In the genomic region with DNA sequence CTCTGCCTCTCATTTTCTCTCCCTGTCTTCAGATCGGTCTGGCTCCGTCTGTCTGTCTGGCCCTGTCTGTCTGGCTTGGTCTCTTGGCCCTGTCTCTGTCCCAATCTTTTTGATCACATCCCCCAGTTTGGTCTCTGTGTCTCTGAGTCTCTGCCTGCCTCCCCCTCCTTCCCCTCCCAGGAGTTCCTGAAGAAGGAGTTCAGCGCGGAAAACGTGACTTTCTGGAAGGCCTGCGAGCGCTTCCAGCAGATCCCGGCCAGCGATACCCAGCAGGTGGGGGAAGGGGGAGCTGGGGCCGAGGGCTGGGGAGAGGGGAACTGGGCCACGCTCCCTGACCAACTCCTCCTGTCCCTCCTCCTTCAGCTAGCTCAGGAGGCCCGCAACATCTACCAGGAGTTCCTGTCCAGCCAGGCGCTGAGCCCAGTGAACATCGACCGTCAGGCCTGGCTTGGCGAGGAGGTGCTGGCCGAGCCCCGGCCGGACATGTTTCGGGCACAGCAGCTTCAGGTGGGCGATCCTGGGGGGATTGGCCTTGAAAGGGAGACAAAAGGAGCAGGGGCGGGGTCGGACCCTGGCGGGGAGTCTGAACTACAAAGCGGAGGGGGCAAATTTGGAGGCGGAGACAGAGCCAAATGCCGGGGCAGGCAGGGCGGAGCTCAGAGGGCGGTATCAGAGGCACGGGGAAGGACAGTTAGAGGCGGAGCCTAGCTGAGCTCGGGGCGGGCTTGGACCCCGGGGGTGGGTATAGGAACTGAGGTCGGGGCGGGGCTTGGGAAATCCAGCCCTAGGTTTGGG, we compare ENCODE assay signal across 8 cellular contexts.
DNase-seq lines count a peak whose midpoint lies in the region; ATAC-seq and TF ChIP-seq lines count a peak whose summit lies in the region.

No MANE protein-coding gene starts in this region.

- H3K27me3 Mint-ChIP-seq in stimulated activated naive CD8-positive, alpha-beta T cell treated with anti-CD3 and anti-CD28 coated beads, Interleukin-15, amount 100 ng/mL, for 72 hours: no peaks in the 10 kb centered on the region

- no peaks in the 10 kb centered on the region for H3K36me3 ChIP-seq in neuron (ENCODE audit: insufficient read depth, low read length)

- no peak for TF ChIP-seq CTCF in RWPE1 (conservative IDR thresholded peaks at IDR 0.05; ENCODE audit: low read depth)
- no peak for TF ChIP-seq CTCF in foreskin fibroblast (IDR thresholded peaks at IDR 0.05; ENCODE audit: low read depth, low read length)

- POLR2A ChIA-PET in RWPE1 (lab: Yijun Ruan, JAX; ENCODE audit: low non-redundant PET): no interaction called here

- H3K27me3 ChIP-seq in neuron (ENCODE audit: insufficient read depth, low read length): no peaks in the 10 kb centered on the region

- H3K4me1 ChIP-seq in neuron (ENCODE audit: insufficient read depth, low read length): peaks cover 20% of the 10 kb centered on the region

- H3K4me1 Mint-ChIP-seq in stimulated activated naive CD8-positive, alpha-beta T cell treated with anti-CD3 and anti-CD28 coated beads, Interleukin-15, amount 100 ng/mL, for 72 hours: peaks cover 86% of the 10 kb centered on the region

- no peaks in the 10 kb centered on the region for H3K9me3 ChIP-seq in neuron (ENCODE audit: low read length)

- no peaks in the 10 kb centered on the region for H3K9me3 Mint-ChIP-seq in stimulated activated naive CD8-positive, alpha-beta T cell treated with anti-CD3 and anti-CD28 coated beads, Interleukin-15, amount 100 ng/mL, for 72 hours

- H3K27ac Mint-ChIP-seq in stimulated activated naive CD8-positive, alpha-beta T cell treated with anti-CD3 and anti-CD28 coated beads, Interleukin-15, amount 100 ng/mL, for 72 hours: no peak overlapping the region

- peak overlapping the region; percentile 45 to 46 for H3K4me3 ChIP-seq in foreskin fibroblast (ENCODE audit: low read depth in 1 of 2, low read length in 2 of 2)
- H3K4me3 ChIP-seq in neuron (ENCODE audit: low read length): peak overlapping the region; percentile 58

- peak overlapping the region; percentile 89 for H3K27ac ChIP-seq in RWPE1

- no peak overlapping the region for H3K4me3 Mint-ChIP-seq in stimulated activated naive CD8-positive, alpha-beta T cell treated with anti-CD3 and anti-CD28 coated beads, Interleukin-15, amount 100 ng/mL, for 72 hours

- peak overlapping the region; percentile 97 for H2AFZ ChIP-seq in neuron (ENCODE audit: low read depth, low read length)

- ATAC-seq in stimulated activated naive CD8-positive, alpha-beta T cell treated with anti-CD3 and anti-CD28 coated beads, Interleukin-15, amount 100 ng/mL, for 72 hours: no peak

- CTCF ChIA-PET in RWPE1 (lab: Yijun Ruan, JAX): interaction anchor here (0.5 to 1.5 kb wide), 4 partner anchors 21 to 1192 kb away, joined by 3 read pairs; no protein-coding TSS in a partner anchor

- DNase-seq in COLO829 (ENCODE audit: low spot score) (peak; percentile 36), RWPE1 (ENCODE audit: low spot score) (peak; percentile 58), foreskin fibroblast (peak; percentile 84 to 94), SHP77 treated with DMSO at 0.1 percent for 48 hours (lab: John Stamatoyannopoulos, UW) (no peak), midbrain (lab: John Stamatoyannopoulos, UW) (no peak), NCI-H1105 (lab: John Stamatoyannopoulos, UW) (no peak)
- DNase-seq in stimulated activated naive CD8-positive, alpha-beta T cell treated with anti-CD3 and anti-CD28 coated beads, Interleukin-15, amount 100 ng/mL, for 72 hours: no peak

Comparison
In these comparisons a context has a peak if more than half of its experiments do, and no peak if none do; other contexts are left out.
1. DNase-seq: peak in COLO829 (single experiment), RWPE1 (single experiment) and foreskin fibroblast (2 of 2); none in SHP77 treated with DMSO at 0.1 percent for 48 hours (single experiment), midbrain (single experiment), NCI-H1105 (single experiment) and stimulated activated naive CD8-positive, alpha-beta T cell treated with anti-CD3 and anti-CD28 coated beads, Interleukin-15, amount 100 ng/mL, for 72 hours (0 of 2).